Comparison of ENCODE assay signal across 20 cellular contexts in the genomic region with DNA sequence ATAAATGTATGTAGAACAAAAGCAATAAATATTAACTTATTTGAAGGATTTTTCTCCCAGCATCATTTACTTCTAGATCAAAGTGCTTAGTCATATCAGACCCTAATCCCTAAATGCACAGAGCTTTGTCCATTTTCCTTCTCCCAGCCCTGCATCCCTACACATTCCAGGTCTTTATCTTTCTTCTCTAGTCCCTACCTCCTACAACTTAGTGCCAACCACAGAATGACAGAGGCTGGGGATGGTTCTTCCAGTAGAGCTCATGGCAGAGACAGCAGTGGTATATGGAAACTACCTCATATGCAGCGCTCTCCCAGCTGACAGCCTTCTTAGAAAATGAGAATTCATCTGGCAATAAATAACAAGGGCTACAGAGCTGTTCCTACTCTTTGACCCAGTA.
"Had no signal": no experiment of that assay in that cellular context is flagged by ENCODE, and none has a peak within 500 bp of the region (broad histone marks: within the 10 kb centered on the region; RNA-seq: fewer than 3 reads in every experiment).

No MANE protein-coding gene starts in this region.

- H3K4me3 Mint-ChIP-seq: naive thymus-derived CD8-positive, alpha-beta T cell; neural crest cell; stimulated activated memory B cell treated with anti-CD40 and anti-IgM and Interleukin-4, amounts not matched to agents 10 μg/mL and 1 μg/mL and 100 μg/mL, for 72 hours; stimulated activated naive CD8-positive, alpha-beta T cell treated with anti-CD3 and anti-CD28 coated beads, Interleukin-15, amount 100 ng/mL, for 72 hours had no signal

- ATAC-seq: foreskin keratinocyte; left colon; left ventricle myocardium superior; naive thymus-derived CD8-positive, alpha-beta T cell; stimulated activated memory B cell treated with anti-CD40 and anti-IgM and Interleukin-4, amounts not matched to agents 10 μg/mL and 1 μg/mL and 100 μg/mL, for 72 hours; stimulated activated naive CD8-positive, alpha-beta T cell treated with anti-CD3 and anti-CD28 coated beads, Interleukin-15, amount 100 ng/mL, for 72 hours; upper lobe of right lung had no signal

- H3K36me3 Mint-ChIP-seq: naive thymus-derived CD8-positive, alpha-beta T cell; stimulated activated memory B cell treated with anti-CD40 and anti-IgM and Interleukin-4, amounts not matched to agents 10 μg/mL and 1 μg/mL and 100 μg/mL, for 72 hours had no signal

- H3K9me3 Mint-ChIP-seq: naive thymus-derived CD8-positive, alpha-beta T cell; neural crest cell; stimulated activated memory B cell treated with anti-CD40 and anti-IgM and Interleukin-4, amounts not matched to agents 10 μg/mL and 1 μg/mL and 100 μg/mL, for 72 hours; stimulated activated naive CD8-positive, alpha-beta T cell treated with anti-CD3 and anti-CD28 coated beads, Interleukin-15, amount 100 ng/mL, for 72 hours had no signal

- H3K27me3 ChIP-seq: foreskin keratinocyte, right atrium auricular region, spleen, testis, tibial nerve, upper lobe of right lung, vagina had no signal

- H3K27ac Mint-ChIP-seq: naive thymus-derived CD8-positive, alpha-beta T cell; stimulated activated memory B cell treated with anti-CD40 and anti-IgM and Interleukin-4, amounts not matched to agents 10 μg/mL and 1 μg/mL and 100 μg/mL, for 72 hours; stimulated activated naive CD8-positive, alpha-beta T cell treated with anti-CD3 and anti-CD28 coated beads, Interleukin-15, amount 100 ng/mL, for 72 hours had no signal

- H3K4me1 ChIP-seq: right atrium auricular region, spleen, testis, upper lobe of right lung had no signal

- H3K4me3 ChIP-seq: lung, right atrium auricular region, spleen, testis, tibial nerve, upper lobe of right lung, vagina had no signal

- H3K4me1 Mint-ChIP-seq: naive thymus-derived CD8-positive, alpha-beta T cell; neural crest cell; stimulated activated memory B cell treated with anti-CD40 and anti-IgM and Interleukin-4, amounts not matched to agents 10 μg/mL and 1 μg/mL and 100 μg/mL, for 72 hours; stimulated activated naive CD8-positive, alpha-beta T cell treated with anti-CD3 and anti-CD28 coated beads, Interleukin-15, amount 100 ng/mL, for 72 hours had no signal

- H3K36me3 ChIP-seq: right atrium auricular region, spleen, tibial nerve, upper lobe of right lung, vagina had no signal

- H3K27ac ChIP-seq: foreskin keratinocyte, right atrium auricular region, spleen, testis, upper lobe of right lung, vagina had no signal

- H3K9me3 ChIP-seq: right atrium auricular region, spleen, testis, tibial nerve, upper lobe of right lung, vagina had no signal

- DNase-seq: erythroblast; foreskin keratinocyte; left colon; left ventricle myocardium superior; mesenchymal stem cell; naive thymus-derived CD8-positive, alpha-beta T cell; spleen; stimulated activated CD4-positive, alpha-beta T cell treated with anti-CD3 and anti-CD28 coated beads, Interleukin-15, amount 100 ng/mL, for 24 hours; stimulated activated CD4-positive, alpha-beta T cell treated with anti-CD3 and anti-CD28 coated beads, Interleukin-1b, Interleukin-23, amount 100 ng/mL, for 48 hours; stimulated activated CD4-positive, alpha-beta T cell treated with anti-CD3 and anti-CD28 coated beads, Interleukin-4, amount 100 ng/mL, for 24 hours; stimulated activated naive CD8-positive, alpha-beta T cell treated with anti-CD3 and anti-CD28 coated beads, Interleukin-15, amount 100 ng/mL, for 72 hours; testis; upper lobe of right lung had no signal

- FAIRE-seq: colon had no signal
